ENCODE assay signal across 8 cellular contexts in genomic region chr5:60700347-60700815, GRCh38. TPM values are rescaled to one million over a fixed set of nuclear protein-coding genes. Genes with fewer than 3 reads are reported as not detected.
A peak's percentile ranks its signal among the peaks of the same experiment; 100 is the strongest.
DNase-seq lines count a peak whose midpoint lies in the region; ATAC-seq, FAIRE-seq and TF ChIP-seq lines count a peak whose summit lies in the region.

No MANE protein-coding gene starts in this region.

- DNase-seq in DMS53 treated with DMSO at 0.1 percent for 48 hours (lab: John Stamatoyannopoulos, UW; ENCODE audit: unreplicated experiment) (peak; percentile 45), T-helper 17 cell (no peak), foreskin fibroblast (no peak), osteoblast (ENCODE audit: insufficient read length, low spot score, missing footprints) (no peak), RCC 7860 (ENCODE audit: low spot score) (no peak)
- DNase-seq in stimulated activated CD4-positive, alpha-beta T cell treated with anti-CD3 and anti-CD28 coated beads, Interleukin-1b, Interleukin-23, amount 100 ng/mL, for 48 hours, result no peak

- H3K36me3 Mint-ChIP-seq in T-helper 17 cell (ENCODE audit: low read depth), result no peaks in the 10 kb centered on the region

- TF ChIP-seq CTCF in foreskin fibroblast (IDR thresholded peaks at IDR 0.05; ENCODE audit: low read depth, low read length) (no peak), osteoblast (IDR thresholded peaks at IDR 0.05; ENCODE audit: extremely low read depth, low read depth, low read length) (no peak)

- H3K4me1 ChIP-seq in osteoblast (ENCODE audit: insufficient read depth, low read length), result peaks cover 17% of the 10 kb centered on the region

- H3K27me3 Mint-ChIP-seq in T-helper 17 cell, result peaks cover 5% of the 10 kb centered on the region

- H4K20me1 ChIP-seq in osteoblast (ENCODE audit: insufficient read depth, low read length), result no peaks in the 10 kb centered on the region

- no peaks in the 10 kb centered on the region for H3K36me3 ChIP-seq in osteoblast (ENCODE audit: insufficient read depth, low read length)

- peaks cover 6% of the 10 kb centered on the region for H3K27me3 ChIP-seq in osteoblast (ENCODE audit: insufficient read depth, low read length)

- ATAC-seq in GM19351 (IDR thresholded peaks at IDR 0.05; ENCODE audit: unreplicated experiment) (peak; percentile 22), HG03342 (IDR thresholded peaks at IDR 0.05; ENCODE audit: unreplicated experiment) (peak; percentile 9), T-helper 17 cell (peak; percentile 28)

- no peak for FAIRE-seq in RCC 7860 (lab: Jason Lieb, UNC)

- peak overlapping the region; percentile 91 for H3K4me3 Mint-ChIP-seq in T-helper 17 cell

- peaks cover 25% of the 10 kb centered on the region for H3K4me1 Mint-ChIP-seq in T-helper 17 cell

- peak overlapping the region; percentile 59 for H3K27ac Mint-ChIP-seq in T-helper 17 cell

- peak overlapping the region; percentile 100 for H2AFZ ChIP-seq in osteoblast (ENCODE audit: low read length)

- H3K9me3 ChIP-seq in T-helper 17 cell (ENCODE audit: control insufficient read depth, low read length, poor library complexity, severe bottlenecking), result no peaks in the 10 kb centered on the region
- no peaks in the 10 kb centered on the region for H3K9me3 ChIP-seq in osteoblast (ENCODE audit: low read depth, low read length)

- H3K79me2 ChIP-seq in osteoblast (ENCODE audit: insufficient read depth, low read length), result peaks cover 19% of the 10 kb centered on the region

- H3K27ac ChIP-seq in osteoblast (ENCODE audit: low read depth, low read length), result peak overlapping the region; percentile 73

- H3K4me2 ChIP-seq in osteoblast (ENCODE audit: insufficient read depth, low read length), result peak overlapping the region; percentile 92

- H3K4me3 ChIP-seq in foreskin fibroblast (ENCODE audit: low read depth in 1 of 2, low read length in 2 of 2) (peak overlapping the region; percentile 71 to 91), osteoblast (ENCODE audit: insufficient read depth, low read length) (peak overlapping the region; percentile 92)

RNA-seq across cellular contexts. Expression of gene DEPDC1B, which starts 0.4 kb away (rescaled TPM):
- total RNA-seq in T-helper 17 cell (1 to 10 TPM in 1 of 2 donors, under 1 TPM in 1; 0.77 to 1.4 TPM), osteoblast (1.4 and 1.8 TPM in 2 replicates)
